In genomic region chr2:64859208-64860161, GRCh38 we compare ENCODE assay signal across 8 cellular contexts.
DNase-seq lines count a peak whose midpoint lies in the region; ATAC-seq and TF ChIP-seq lines count a peak whose summit lies in the region.

No MANE protein-coding gene starts in this region.

- no peak overlapping the region for H3K27ac ChIP-seq in CD8-positive, alpha-beta T cell (ENCODE audit: low read depth, low read length)
- H3K27ac ChIP-seq in ovary: peak overlapping the region; percentile 90 to 94

- no peaks in the 10 kb centered on the region for H3K9me3 ChIP-seq in CD8-positive, alpha-beta T cell (ENCODE audit: low read length)
- no peaks in the 10 kb centered on the region for H3K9me3 ChIP-seq in ovary

- peaks cover 4% of the 10 kb centered on the region for H3K27me3 ChIP-seq in CD8-positive, alpha-beta T cell (ENCODE audit: insufficient read depth, low read length)
- no peaks in the 10 kb centered on the region for H3K27me3 ChIP-seq in ovary

- no peaks in the 10 kb centered on the region for H3K36me3 Mint-ChIP-seq in CD8-positive, alpha-beta T cell
- no peaks in the 10 kb centered on the region for H3K36me3 Mint-ChIP-seq in activated naive CD8-positive, alpha-beta T cell treated with anti-CD3 and anti-CD28 coated beads, Interleukin-2, amount 10 ng/mL, durations not matched to agents 7 days and 5 days

- no peak overlapping the region for H3K27ac Mint-ChIP-seq in CD8-positive, alpha-beta T cell
- H3K27ac Mint-ChIP-seq in activated naive CD8-positive, alpha-beta T cell treated with anti-CD3 and anti-CD28 coated beads, Interleukin-2, amount 10 ng/mL, durations not matched to agents 7 days and 5 days: no peak overlapping the region

- DNase-seq in CD8-positive, alpha-beta T cell: no peak
- DNase-seq in NCI-H187 (lab: John Stamatoyannopoulos, UW) (peak; percentile 94), cardiac septum (ENCODE audit: low spot score) (peak; percentile 93), ovary (peak; percentile 86 to 92 (median 90))
- DNase-seq in activated naive CD8-positive, alpha-beta T cell treated with anti-CD3 and anti-CD28 coated beads, Interleukin-2, amount 10 ng/mL, durations not matched to agents 7 days and 5 days: peak; percentile 41

- H3K9me3 Mint-ChIP-seq in CD8-positive, alpha-beta T cell: no peaks in the 10 kb centered on the region
- no peaks in the 10 kb centered on the region for H3K9me3 Mint-ChIP-seq in activated naive CD8-positive, alpha-beta T cell treated with anti-CD3 and anti-CD28 coated beads, Interleukin-2, amount 10 ng/mL, durations not matched to agents 7 days and 5 days

- H3K4me1 Mint-ChIP-seq in CD8-positive, alpha-beta T cell (ENCODE audit: low read depth): peaks cover 5% of the 10 kb centered on the region
- peaks cover 10% of the 10 kb centered on the region for H3K4me1 Mint-ChIP-seq in activated naive CD8-positive, alpha-beta T cell treated with anti-CD3 and anti-CD28 coated beads, Interleukin-2, amount 10 ng/mL, durations not matched to agents 7 days and 5 days

- POLR2A ChIA-PET in CD8-positive, alpha-beta T cell (lab: Charles Lee): interaction anchor here (0.9 to 1.4 kb wide), 4 partner anchors 11 to 336 kb away, joined by 3 to 5 read pairs (median 4); no protein-coding TSS in a partner anchor
- POLR2A ChIA-PET in activated naive CD8-positive, alpha-beta T cell treated with anti-CD3 and anti-CD28 coated beads, Interleukin-2, amount 10 ng/mL, durations not matched to agents 7 days and 5 days (lab: Charles Lee): interaction anchor here (1.5 kb wide), 1 partner anchor 206 kb away, joined by 6 read pairs; the partner anchor contains the start of gene SERTAD2

- CTCF ChIA-PET in CD8-positive, alpha-beta T cell (lab: Charles Lee): interaction anchor here (0.5 to 5.5 kb wide), 11 partner anchors 8 to 528 kb away, joined by 3 to 28 read pairs (median 3); no protein-coding TSS in a partner anchor

- H3K27me3 Mint-ChIP-seq in CD8-positive, alpha-beta T cell (ENCODE audit: low read depth): peaks cover 5% of the 10 kb centered on the region
- H3K27me3 Mint-ChIP-seq in activated naive CD8-positive, alpha-beta T cell treated with anti-CD3 and anti-CD28 coated beads, Interleukin-2, amount 10 ng/mL, durations not matched to agents 7 days and 5 days: peaks cover 7% of the 10 kb centered on the region

- H3K36me3 ChIP-seq in CD8-positive, alpha-beta T cell (ENCODE audit: insufficient read depth, low read length): no peaks in the 10 kb centered on the region
- no peaks in the 10 kb centered on the region for H3K36me3 ChIP-seq in ovary

- intact Hi-C loops in CD8-positive, alpha-beta T cell (cut with DNase I, micrococcal nuclease): no loop called here
- intact Hi-C loops in cardiac septum (cut with DNase I): loop anchor here (2.0 kb wide), 1 partner anchor 109 kb away; no protein-coding TSS in a partner anchor
- intact Hi-C loops in ovary (cut with DNase I): loop anchor here (5.0 to 10.0 kb wide), 4 partner anchors 92 to 217 kb away; partner anchors contain the start of gene SERTAD2 (in 1 of the 4)

- TF ChIP-seq POLR2A in ovary (IDR thresholded peaks at IDR 0.05): no peak

- peaks cover 14% of the 10 kb centered on the region for H3K4me1 ChIP-seq in CD8-positive, alpha-beta T cell (ENCODE audit: insufficient read depth, low read length)
- peaks cover 12% of the 10 kb centered on the region for H3K4me1 ChIP-seq in ovary (ENCODE audit: insufficient read depth)

- TF ChIP-seq EP300 in ovary (IDR thresholded peaks at IDR 0.05): no peak

- no peak for TF ChIP-seq CTCF in CD8-positive, alpha-beta T cell (IDR thresholded peaks at IDR 0.05)
- peak in 1 of 3 donors; percentile 12 for TF ChIP-seq CTCF in ovary (IDR thresholded peaks at IDR 0.05)

- H3K4me3 ChIP-seq in CD8-positive, alpha-beta T cell (ENCODE audit: low read depth, low read length): peak overlapping the region; percentile 8
- H3K4me3 ChIP-seq in ovary: peak overlapping the region; percentile 28

- 2 to 4% (median 2%) methylated on average over 43 to 63 of the region's 63 CpGs for WGBS in ovary, 3 donors

- no peak for ATAC-seq in CD8-positive, alpha-beta T cell
- ATAC-seq in GM19455 (IDR thresholded peaks at IDR 0.05; ENCODE audit: unreplicated experiment) (peak; percentile 47), GM18873 (IDR thresholded peaks at IDR 0.05; ENCODE audit: low FRiP score, unreplicated experiment) (no peak), HG02870 (IDR thresholded peaks at IDR 0.05; ENCODE audit: unreplicated experiment) (no peak)
- ATAC-seq in activated naive CD8-positive, alpha-beta T cell treated with anti-CD3 and anti-CD28 coated beads, Interleukin-2, amount 10 ng/mL, durations not matched to agents 7 days and 5 days (ENCODE audit: low read depth): no peak

- H3K4me3 Mint-ChIP-seq in CD8-positive, alpha-beta T cell: peak overlapping the region; percentile 58
- peak overlapping the region; percentile 3 for H3K4me3 Mint-ChIP-seq in activated naive CD8-positive, alpha-beta T cell treated with anti-CD3 and anti-CD28 coated beads, Interleukin-2, amount 10 ng/mL, durations not matched to agents 7 days and 5 days

Comparison
In these comparisons a context has a peak if more than half of its experiments do, and no peak if none do; other contexts are left out.
1. DNase-seq: peak in NCI-H187 (2 of 2), activated naive CD8-positive, alpha-beta T cell treated with anti-CD3 and anti-CD28 coated beads, Interleukin-2, amount 10 ng/mL, durations not matched to agents 7 days and 5 days (single experiment), cardiac septum (single experiment) and ovary (5 of 5); none in CD8-positive, alpha-beta T cell (0 of 7).
2. intact Hi-C loops: an anchor here in cardiac septum (2.0 kb wide) and ovary (5.0 to 10.0 kb wide); none called in CD8-positive, alpha-beta T cell.